7 cellular contexts compared by ENCODE assay signal in genomic region chr6:126170875-126171489, GRCh38.
DNase-seq lines count a peak whose midpoint lies in the region; ATAC-seq lines count a peak whose summit lies in the region.

No MANE protein-coding gene starts in this region.

- DNase-seq in Daoy (ENCODE audit: low read depth) = peak; percentile 54
- DNase-seq in NOMO-1 treated with DMSO at 0.1 percent for 48 hours (lab: John Stamatoyannopoulos, UW; ENCODE audit: unreplicated experiment) = peak; percentile 66
- peak in 2 of 3 experiments; percentile 1 to 2 for DNase-seq in effector memory CD8-positive, alpha-beta T cell
- DNase-seq in stimulated activated effector memory CD8-positive, alpha-beta T cell treated with anti-CD3 and anti-CD28 coated beads, Interleukin-12 subunit alpha, Interleukin-12 subunit beta, amount 100 ng/mL, for 72 hours (ENCODE audit: low spot score in 2 of 2) = no peak
- DNase-seq in activated gamma-delta T cell (lab: John Stamatoyannopoulos, UW) = no peak

- H3K27me3 Mint-ChIP-seq in effector memory CD8-positive, alpha-beta T cell = no peaks in the 10 kb centered on the region

- peak; percentile 90 for ATAC-seq in GM18868 (IDR thresholded peaks at IDR 0.05; ENCODE audit: unreplicated experiment)
- ATAC-seq in HG02970 (IDR thresholded peaks at IDR 0.05; ENCODE audit: low FRiP score, unreplicated experiment) = peak; percentile 90
- ATAC-seq in effector memory CD8-positive, alpha-beta T cell (replicated peaks) = peak; percentile 29
- ATAC-seq in stimulated activated effector memory CD8-positive, alpha-beta T cell treated with anti-CD3 and anti-CD28 coated beads, Interleukin-12 subunit alpha, Interleukin-12 subunit beta, amount 100 ng/mL, for 72 hours = no peak

- H3K27ac Mint-ChIP-seq in effector memory CD8-positive, alpha-beta T cell = peak overlapping the region in 1 of 2 donors; percentile 39
- H3K27ac Mint-ChIP-seq in stimulated activated effector memory CD8-positive, alpha-beta T cell treated with anti-CD3 and anti-CD28 coated beads, Interleukin-12 subunit alpha, Interleukin-12 subunit beta, amount 100 ng/mL, for 72 hours = no peak overlapping the region

- H3K9me3 Mint-ChIP-seq in effector memory CD8-positive, alpha-beta T cell = no peaks in the 10 kb centered on the region
- no peaks in the 10 kb centered on the region for H3K9me3 Mint-ChIP-seq in stimulated activated effector memory CD8-positive, alpha-beta T cell treated with anti-CD3 and anti-CD28 coated beads, Interleukin-12 subunit alpha, Interleukin-12 subunit beta, amount 100 ng/mL, for 72 hours

- H3K4me3 Mint-ChIP-seq in effector memory CD8-positive, alpha-beta T cell = peak overlapping the region in 1 of 2 donors; percentile 53
- H3K4me3 Mint-ChIP-seq in stimulated activated effector memory CD8-positive, alpha-beta T cell treated with anti-CD3 and anti-CD28 coated beads, Interleukin-12 subunit alpha, Interleukin-12 subunit beta, amount 100 ng/mL, for 72 hours = peak overlapping the region; percentile 7

- no peaks in the 10 kb centered on the region for H3K36me3 Mint-ChIP-seq in effector memory CD8-positive, alpha-beta T cell (ENCODE audit: insufficient read depth)
- H3K36me3 Mint-ChIP-seq in stimulated activated effector memory CD8-positive, alpha-beta T cell treated with anti-CD3 and anti-CD28 coated beads, Interleukin-12 subunit alpha, Interleukin-12 subunit beta, amount 100 ng/mL, for 72 hours = no peaks in the 10 kb centered on the region

- H3K4me1 Mint-ChIP-seq in effector memory CD8-positive, alpha-beta T cell (ENCODE audit: low read depth in 2 of 2) = peaks cover 3 to 6% of the 10 kb centered on the region in 2 donors
- no peaks in the 10 kb centered on the region for H3K4me1 Mint-ChIP-seq in stimulated activated effector memory CD8-positive, alpha-beta T cell treated with anti-CD3 and anti-CD28 coated beads, Interleukin-12 subunit alpha, Interleukin-12 subunit beta, amount 100 ng/mL, for 72 hours

Comparison
In these comparisons a context has a peak if more than half of its experiments do, and no peak if none do; other contexts are left out.
1. DNase-seq: peak in Daoy (single experiment), NOMO-1 treated with DMSO at 0.1 percent for 48 hours (single experiment) and effector memory CD8-positive, alpha-beta T cell (2 of 3); none in stimulated activated effector memory CD8-positive, alpha-beta T cell treated with anti-CD3 and anti-CD28 coated beads, Interleukin-12 subunit alpha, Interleukin-12 subunit beta, amount 100 ng/mL, for 72 hours (0 of 2) and activated gamma-delta T cell (single experiment).